In the genomic region with DNA sequence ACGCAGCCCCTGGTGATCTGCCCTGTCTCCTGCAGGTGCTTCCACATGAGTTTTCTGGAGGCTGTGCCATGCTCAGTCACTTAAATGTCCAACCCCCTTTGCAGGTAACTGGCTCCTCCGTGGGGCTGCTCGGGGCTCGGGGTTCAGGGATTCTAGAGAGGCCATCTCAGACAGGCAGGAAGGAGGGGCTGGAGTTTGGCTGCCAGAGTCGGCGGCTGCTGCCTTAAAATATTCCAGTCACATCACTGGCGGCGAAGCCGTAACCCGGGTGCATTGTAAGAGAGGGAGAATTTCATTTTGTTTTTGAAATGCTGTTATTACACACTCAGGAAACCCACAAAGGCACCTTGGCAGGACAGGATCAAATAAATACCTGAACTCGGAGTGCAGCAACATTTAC, we compare ENCODE assay signal across 13 cellular contexts.
DNase-seq lines count a peak whose midpoint lies in the region; ATAC-seq and TF ChIP-seq lines count a peak whose summit lies in the region.
"Had no signal": no experiment of that assay in that cellular context is flagged by ENCODE, and none has a peak within 500 bp of the region (broad histone marks: within the 10 kb centered on the region; RNA-seq: fewer than 3 reads in every experiment).

No MANE protein-coding gene starts in this region.

- no peaks in the 10 kb centered on the region for H3K36me3 Mint-ChIP-seq in brain
- no peaks in the 10 kb centered on the region for H3K36me3 Mint-ChIP-seq in activated T-cell treated with anti-CD3 and anti-CD28 coated beads, Interleukin-2, amount 50 U/mL, for 24 hours (ENCODE audit: low read depth)
- H3K36me3 Mint-ChIP-seq: CD4-positive, CD25-positive, alpha-beta regulatory T cell had no signal

- TF ChIP-seq CTCF in brain (conservative IDR thresholded peaks at IDR 0.05): no peak

- no peak for ATAC-seq in GM18517 (IDR thresholded peaks at IDR 0.05; ENCODE audit: unreplicated experiment)

- intact Hi-C loops in head of caudate nucleus (cut with DNase I): no loop called here
- intact Hi-C loops in posterior vena cava (cut with DNase I): no loop called here

- DNase-seq in NCI-H526 treated with DMSO at 0.1 percent for 48 hours (lab: John Stamatoyannopoulos, UW): peak; percentile 65
- peak; percentile 8 to 75 (median 40) for DNase-seq in head of caudate nucleus
- DNase-seq in posterior vena cava (ENCODE audit: low spot score): peak; percentile 51
- DNase-seq in activated T-cell treated with anti-CD3 and anti-CD28 coated beads, Interleukin-2, amount 50 U/mL, for 24 hours: no peak
- DNase-seq in activated T-cell treated with anti-CD3 and anti-CD28 coated beads, Interleukin-2, amount 50 U/mL, for 1 hour: no peak
- DNase-seq in NCI-H128 (lab: John Stamatoyannopoulos, UW; ENCODE audit: unreplicated experiment): no peak
- DNase-seq: ACHN; CD4-positive, CD25-positive, alpha-beta regulatory T cell; DMS53; GM23248; H7 had no signal

- H3K4me1 Mint-ChIP-seq in brain: peaks cover 37% of the 10 kb centered on the region
- no peaks in the 10 kb centered on the region for H3K4me1 Mint-ChIP-seq in activated T-cell treated with anti-CD3 and anti-CD28 coated beads, Interleukin-2, amount 50 U/mL, for 24 hours (ENCODE audit: low read depth)
- H3K4me1 Mint-ChIP-seq: CD4-positive, CD25-positive, alpha-beta regulatory T cell had no signal

- H3K27ac Mint-ChIP-seq in brain: peak overlapping the region in 3 of 5 experiments; percentile 75 to 83 (median 80)
- no peak overlapping the region for H3K27ac Mint-ChIP-seq in activated T-cell treated with anti-CD3 and anti-CD28 coated beads, Interleukin-2, amount 50 U/mL, for 24 hours
- H3K27ac Mint-ChIP-seq: CD4-positive, CD25-positive, alpha-beta regulatory T cell had no signal

- H3K9me3 Mint-ChIP-seq in brain: peaks cover 11 to 30% (median 16%) of the 10 kb centered on the region in 5 experiments
- H3K9me3 Mint-ChIP-seq in activated T-cell treated with anti-CD3 and anti-CD28 coated beads, Interleukin-2, amount 50 U/mL, for 24 hours: peaks cover 14% of the 10 kb centered on the region

- peak overlapping the region in 3 of 5 experiments; percentile 14 to 64 (median 60) for H3K4me3 Mint-ChIP-seq in brain
- no peak overlapping the region for H3K4me3 Mint-ChIP-seq in activated T-cell treated with anti-CD3 and anti-CD28 coated beads, Interleukin-2, amount 50 U/mL, for 24 hours
- H3K4me3 Mint-ChIP-seq: CD4-positive, CD25-positive, alpha-beta regulatory T cell had no signal

- H3K27me3 Mint-ChIP-seq in brain: peaks cover 20% of the 10 kb centered on the region
- H3K27me3 Mint-ChIP-seq in activated T-cell treated with anti-CD3 and anti-CD28 coated beads, Interleukin-2, amount 50 U/mL, for 24 hours: peaks cover 21% of the 10 kb centered on the region

Comparison
In these comparisons a context has a peak if more than half of its experiments do, and no peak if none do; other contexts are left out.
1. DNase-seq: peak in NCI-H526 treated with DMSO at 0.1 percent for 48 hours (single experiment), head of caudate nucleus (42 of 42) and posterior vena cava (single experiment); none in activated T-cell treated with anti-CD3 and anti-CD28 coated beads, Interleukin-2, amount 50 U/mL, for 24 hours (single experiment), activated T-cell treated with anti-CD3 and anti-CD28 coated beads, Interleukin-2, amount 50 U/mL, for 1 hour (single experiment) and NCI-H128 (single experiment).